16 cellular contexts compared by ENCODE assay signal in the genomic region with DNA sequence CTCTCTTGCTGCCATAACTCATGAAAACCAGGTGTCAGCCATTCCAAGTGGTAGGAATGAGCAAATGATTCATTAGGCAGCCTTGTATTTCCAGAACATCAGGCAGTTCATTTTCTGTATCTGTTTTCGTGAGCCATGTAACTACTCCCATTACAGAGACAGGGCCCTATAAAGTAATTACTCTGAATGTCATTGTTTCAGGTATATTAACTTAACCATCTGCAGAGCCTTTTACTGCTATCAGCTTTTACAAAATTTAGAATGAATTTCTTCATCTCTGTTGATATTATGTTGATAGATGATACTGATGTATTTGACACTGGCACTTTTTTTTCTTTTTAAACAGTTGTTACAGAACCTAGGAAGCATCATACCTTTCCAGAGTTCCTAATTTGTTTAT.
"Had no signal": no experiment of that assay in that cellular context is flagged by ENCODE, and none has a peak within 500 bp of the region (broad histone marks: within the 10 kb centered on the region; RNA-seq: fewer than 3 reads in every experiment).

No MANE protein-coding gene starts in this region.

- DNase-seq: activated CD4-positive, alpha-beta T cell treated with anti-CD3 and anti-CD28 coated beads for 48 hours; activated CD8-positive, alpha-beta memory T cell treated with anti-CD3 and anti-CD28 coated beads, Interleukin-2, amount 50 U/mL, for 48 hours; activated naive CD4-positive, alpha-beta T cell; dorsolateral prefrontal cortex; islet precursor cell; left lung; mucosa of descending colon; occipital lobe; stimulated activated CD4-positive, alpha-beta T cell treated with anti-CD3 and anti-CD28 coated beads, Interleukin-2, amount 100 ng/mL, for 48 hours; stimulated activated naive B cell treated with anti-CD40 and anti-IgM and Interleukin-4, amounts not matched to agents 10 μg/mL and 1 μg/mL and 100 μg/mL, for 72 hours had no signal

- H3K27ac ChIP-seq: dorsolateral prefrontal cortex, hepatocyte, suprapubic skin had no signal

- H3K9me3 ChIP-seq: left lung, mucosa of descending colon, suprapubic skin had no signal

- H3K27me3 ChIP-seq: dorsolateral prefrontal cortex, hepatocyte, left lung, suprapubic skin had no signal

- ATAC-seq: left lung, mucosa of descending colon, WTC11 had no signal

- H3K4me3 Mint-ChIP-seq: nephron; stimulated activated naive B cell treated with anti-CD40 and anti-IgM and Interleukin-4, amounts not matched to agents 10 μg/mL and 1 μg/mL and 100 μg/mL, for 72 hours; T-helper 1 cell treated with Interleukin-12 subunit alpha and Interleukin-12 subunit beta and Interleukin-4 antibody, amounts not matched to agents 30 μg/mL and 1 μg/mL, for 36 hours; type B pancreatic cell; WTC11 had no signal

- H3K27ac Mint-ChIP-seq: nephron; T-helper 1 cell treated with Interleukin-12 subunit alpha and Interleukin-12 subunit beta and Interleukin-4 antibody, amounts not matched to agents 30 μg/mL and 1 μg/mL, for 36 hours; type B pancreatic cell; WTC11 had no signal

- H3K79me2 ChIP-seq: hepatocyte had no signal

- H2AFZ ChIP-seq: hepatocyte had no signal

- H3K4me2 ChIP-seq: hepatocyte had no signal

- H3K4me3 ChIP-seq: dorsolateral prefrontal cortex, hepatocyte, left lung, mucosa of descending colon, suprapubic skin had no signal

- H3K9me3 Mint-ChIP-seq: nephron, type B pancreatic cell had no signal

- H3K27me3 Mint-ChIP-seq: stimulated activated naive B cell treated with anti-CD40 and anti-IgM and Interleukin-4, amounts not matched to agents 10 μg/mL and 1 μg/mL and 100 μg/mL, for 72 hours; type B pancreatic cell had no signal
